In genomic region chr1:40096977-40097782, GRCh38 we compare ENCODE assay signal across 1 cellular context.
A peak's percentile ranks its signal among the peaks of the same experiment; 100 is the strongest.
TF ChIP-seq lines count a peak whose summit lies in the region.

TSS of gene PPT1 (minus strand) at chr1:40097252. CDS start at chr1:40097238, 14 bp downstream.

TF ChIP-seq in K562, 482 proteins besides CTCF, POLR2A, EP300 and RAD21 (continued from another document and continues in another):
- TF ChIP-seq, protein P1, sequence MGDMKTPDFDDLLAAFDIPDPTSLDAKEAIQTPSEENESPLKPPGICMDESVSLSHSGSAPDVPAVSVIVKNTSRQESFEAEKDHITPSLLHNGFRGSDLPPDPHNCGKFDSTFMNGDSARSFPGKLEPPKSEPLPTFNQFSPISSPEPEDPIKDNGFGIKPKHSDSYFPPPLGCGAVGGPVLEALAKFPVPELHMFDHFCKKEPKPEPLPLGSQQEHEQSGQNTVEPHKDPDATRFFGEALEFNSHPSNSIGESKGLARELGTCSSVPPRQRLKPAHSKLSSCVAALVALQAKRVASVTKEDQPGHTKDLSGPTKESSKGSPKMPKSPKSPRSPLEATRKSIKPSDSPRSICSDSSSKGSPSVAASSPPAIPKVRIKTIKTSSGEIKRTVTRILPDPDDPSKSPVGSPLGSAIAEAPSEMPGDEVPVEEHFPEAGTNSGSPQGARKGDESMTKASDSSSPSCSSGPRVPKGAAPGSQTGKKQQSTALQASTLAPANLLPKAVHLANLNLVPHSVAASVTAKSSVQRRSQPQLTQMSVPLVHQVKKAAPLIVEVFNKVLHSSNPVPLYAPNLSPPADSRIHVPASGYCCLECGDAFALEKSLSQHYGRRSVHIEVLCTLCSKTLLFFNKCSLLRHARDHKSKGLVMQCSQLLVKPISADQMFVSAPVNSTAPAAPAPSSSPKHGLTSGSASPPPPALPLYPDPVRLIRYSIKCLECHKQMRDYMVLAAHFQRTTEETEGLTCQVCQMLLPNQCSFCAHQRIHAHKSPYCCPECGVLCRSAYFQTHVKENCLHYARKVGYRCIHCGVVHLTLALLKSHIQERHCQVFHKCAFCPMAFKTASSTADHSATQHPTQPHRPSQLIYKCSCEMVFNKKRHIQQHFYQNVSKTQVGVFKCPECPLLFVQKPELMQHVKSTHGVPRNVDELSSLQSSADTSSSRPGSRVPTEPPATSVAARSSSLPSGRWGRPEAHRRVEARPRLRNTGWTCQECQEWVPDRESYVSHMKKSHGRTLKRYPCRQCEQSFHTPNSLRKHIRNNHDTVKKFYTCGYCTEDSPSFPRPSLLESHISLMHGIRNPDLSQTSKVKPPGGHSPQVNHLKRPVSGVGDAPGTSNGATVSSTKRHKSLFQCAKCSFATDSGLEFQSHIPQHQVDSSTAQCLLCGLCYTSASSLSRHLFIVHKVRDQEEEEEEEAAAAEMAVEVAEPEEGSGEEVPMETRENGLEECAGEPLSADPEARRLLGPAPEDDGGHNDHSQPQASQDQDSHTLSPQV (IDR thresholded peaks at IDR 0.05) = peak; percentile 90
- TF ChIP-seq YY1 (IDR thresholded peaks at IDR 0.05; ENCODE audit: borderline replicate concordance in 1 of 3, control insufficient read depth in 1 of 3, extremely low read depth in 1 of 3, insufficient read depth in 3 of 3, insufficient read length in 1 of 3, insufficient replicate concordance in 2 of 3, low read depth in 1 of 3, low read length in 2 of 3) = peak; percentile 87 to 99 (median 96)
- TF ChIP-seq, protein P2, sequence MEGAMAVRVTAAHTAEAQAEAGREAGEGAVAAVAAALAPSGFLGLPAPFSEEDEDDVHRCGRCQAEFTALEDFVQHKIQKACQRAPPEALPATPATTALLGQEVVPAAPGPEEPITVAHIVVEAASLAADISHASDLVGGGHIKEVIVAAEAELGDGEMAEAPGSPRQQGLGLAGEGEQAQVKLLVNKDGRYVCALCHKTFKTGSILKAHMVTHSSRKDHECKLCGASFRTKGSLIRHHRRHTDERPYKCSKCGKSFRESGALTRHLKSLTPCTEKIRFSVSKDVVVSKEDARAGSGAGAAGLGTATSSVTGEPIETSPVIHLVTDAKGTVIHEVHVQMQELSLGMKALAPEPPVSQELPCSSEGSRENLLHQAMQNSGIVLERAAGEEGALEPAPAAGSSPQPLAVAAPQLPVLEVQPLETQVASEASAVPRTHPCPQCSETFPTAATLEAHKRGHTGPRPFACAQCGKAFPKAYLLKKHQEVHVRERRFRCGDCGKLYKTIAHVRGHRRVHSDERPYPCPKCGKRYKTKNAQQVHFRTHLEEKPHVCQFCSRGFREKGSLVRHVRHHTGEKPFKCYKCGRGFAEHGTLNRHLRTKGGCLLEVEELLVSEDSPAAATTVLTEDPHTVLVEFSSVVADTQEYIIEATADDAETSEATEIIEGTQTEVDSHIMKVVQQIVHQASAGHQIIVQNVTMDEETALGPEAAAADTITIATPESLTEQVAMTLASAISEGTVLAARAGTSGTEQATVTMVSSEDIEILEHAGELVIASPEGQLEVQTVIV (CRISPR knock-in tag; IDR thresholded peaks at IDR 0.05; ENCODE audit: borderline replicate concordance) = no peak
- no peak for TF ChIP-seq PHF21A (IDR thresholded peaks at IDR 0.05; ENCODE audit: borderline replicate concordance, low read depth)
- TF ChIP-seq, protein P3, sequence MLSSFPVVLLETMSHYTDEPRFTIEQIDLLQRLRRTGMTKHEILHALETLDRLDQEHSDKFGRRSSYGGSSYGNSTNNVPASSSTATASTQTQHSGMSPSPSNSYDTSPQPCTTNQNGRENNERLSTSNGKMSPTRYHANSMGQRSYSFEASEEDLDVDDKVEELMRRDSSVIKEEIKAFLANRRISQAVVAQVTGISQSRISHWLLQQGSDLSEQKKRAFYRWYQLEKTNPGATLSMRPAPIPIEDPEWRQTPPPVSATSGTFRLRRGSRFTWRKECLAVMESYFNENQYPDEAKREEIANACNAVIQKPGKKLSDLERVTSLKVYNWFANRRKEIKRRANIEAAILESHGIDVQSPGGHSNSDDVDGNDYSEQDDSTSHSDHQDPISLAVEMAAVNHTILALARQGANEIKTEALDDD (IDR thresholded peaks at IDR 0.05) = no peak
- no peak for TF ChIP-seq MBD1 (CRISPR knock-in tag; IDR thresholded peaks at IDR 0.05)
- TF ChIP-seq, protein P4, sequence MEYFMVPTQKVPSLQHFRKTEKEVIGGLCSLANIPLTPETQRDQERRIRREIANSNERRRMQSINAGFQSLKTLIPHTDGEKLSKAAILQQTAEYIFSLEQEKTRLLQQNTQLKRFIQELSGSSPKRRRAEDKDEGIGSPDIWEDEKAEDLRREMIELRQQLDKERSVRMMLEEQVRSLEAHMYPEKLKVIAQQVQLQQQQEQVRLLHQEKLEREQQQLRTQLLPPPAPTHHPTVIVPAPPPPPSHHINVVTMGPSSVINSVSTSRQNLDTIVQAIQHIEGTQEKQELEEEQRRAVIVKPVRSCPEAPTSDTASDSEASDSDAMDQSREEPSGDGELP (CRISPR knock-in tag; IDR thresholded peaks at IDR 0.05; ENCODE audit: borderline replicate concordance) = peak; percentile 93
- no peak for TF ChIP-seq GABPA (tag; conservative IDR thresholded peaks at IDR 0.05; ENCODE audit: low read depth)
- TF ChIP-seq ZNF408 (CRISPR knock-in tag; IDR thresholded peaks at IDR 0.05; ENCODE audit: low read depth) = no peak
- no peak for TF ChIP-seq BRF2 (IDR thresholded peaks at IDR 0.05; ENCODE audit: borderline replicate concordance, insufficient read depth, insufficient read length)
- TF ChIP-seq, protein P5, sequence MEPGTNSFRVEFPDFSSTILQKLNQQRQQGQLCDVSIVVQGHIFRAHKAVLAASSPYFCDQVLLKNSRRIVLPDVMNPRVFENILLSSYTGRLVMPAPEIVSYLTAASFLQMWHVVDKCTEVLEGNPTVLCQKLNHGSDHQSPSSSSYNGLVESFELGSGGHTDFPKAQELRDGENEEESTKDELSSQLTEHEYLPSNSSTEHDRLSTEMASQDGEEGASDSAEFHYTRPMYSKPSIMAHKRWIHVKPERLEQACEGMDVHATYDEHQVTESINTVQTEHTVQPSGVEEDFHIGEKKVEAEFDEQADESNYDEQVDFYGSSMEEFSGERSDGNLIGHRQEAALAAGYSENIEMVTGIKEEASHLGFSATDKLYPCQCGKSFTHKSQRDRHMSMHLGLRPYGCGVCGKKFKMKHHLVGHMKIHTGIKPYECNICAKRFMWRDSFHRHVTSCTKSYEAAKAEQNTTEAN (CRISPR knock-in tag; IDR thresholded peaks at IDR 0.05) = peak; percentile 95
- TF ChIP-seq SRSF9 (IDR thresholded peaks at IDR 0.05; ENCODE audit: borderline replicate concordance, low read depth, low read length) = no peak
- TF ChIP-seq, protein P6, sequence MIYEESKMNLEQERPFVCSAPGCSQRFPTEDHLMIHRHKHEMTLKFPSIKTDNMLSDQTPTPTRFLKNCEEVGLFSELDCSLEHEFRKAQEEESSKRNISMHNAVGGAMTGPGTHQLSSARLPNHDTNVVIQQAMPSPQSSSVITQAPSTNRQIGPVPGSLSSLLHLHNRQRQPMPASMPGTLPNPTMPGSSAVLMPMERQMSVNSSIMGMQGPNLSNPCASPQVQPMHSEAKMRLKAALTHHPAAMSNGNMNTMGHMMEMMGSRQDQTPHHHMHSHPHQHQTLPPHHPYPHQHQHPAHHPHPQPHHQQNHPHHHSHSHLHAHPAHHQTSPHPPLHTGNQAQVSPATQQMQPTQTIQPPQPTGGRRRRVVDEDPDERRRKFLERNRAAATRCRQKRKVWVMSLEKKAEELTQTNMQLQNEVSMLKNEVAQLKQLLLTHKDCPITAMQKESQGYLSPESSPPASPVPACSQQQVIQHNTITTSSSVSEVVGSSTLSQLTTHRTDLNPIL (CRISPR knock-in tag; IDR thresholded peaks at IDR 0.05) = no peak
- TF ChIP-seq ZNF253 (CRISPR knock-in tag; conservative IDR thresholded peaks at IDR 0.05) = no peak
- TF ChIP-seq BRF1 (IDR thresholded peaks at IDR 0.05; ENCODE audit: borderline replicate concordance, extremely low read depth, insufficient read length) = no peak
- TF ChIP-seq HDAC2 (IDR thresholded peaks at IDR 0.05) = peak; percentile 94
- TF ChIP-seq TOE1 (IDR thresholded peaks at IDR 0.05; ENCODE audit: borderline replicate concordance) = peak; percentile 98
- TF ChIP-seq TOE1 (CRISPR knock-in tag; IDR thresholded peaks at IDR 0.05; ENCODE audit: borderline replicate concordance, low read depth) = peak; percentile 90; the same call in 1 of the 2 replicates
- TF ChIP-seq NFYB (IDR thresholded peaks at IDR 0.05; ENCODE audit: extremely low read depth, insufficient read length) = no peak
- TF ChIP-seq, protein P7, sequence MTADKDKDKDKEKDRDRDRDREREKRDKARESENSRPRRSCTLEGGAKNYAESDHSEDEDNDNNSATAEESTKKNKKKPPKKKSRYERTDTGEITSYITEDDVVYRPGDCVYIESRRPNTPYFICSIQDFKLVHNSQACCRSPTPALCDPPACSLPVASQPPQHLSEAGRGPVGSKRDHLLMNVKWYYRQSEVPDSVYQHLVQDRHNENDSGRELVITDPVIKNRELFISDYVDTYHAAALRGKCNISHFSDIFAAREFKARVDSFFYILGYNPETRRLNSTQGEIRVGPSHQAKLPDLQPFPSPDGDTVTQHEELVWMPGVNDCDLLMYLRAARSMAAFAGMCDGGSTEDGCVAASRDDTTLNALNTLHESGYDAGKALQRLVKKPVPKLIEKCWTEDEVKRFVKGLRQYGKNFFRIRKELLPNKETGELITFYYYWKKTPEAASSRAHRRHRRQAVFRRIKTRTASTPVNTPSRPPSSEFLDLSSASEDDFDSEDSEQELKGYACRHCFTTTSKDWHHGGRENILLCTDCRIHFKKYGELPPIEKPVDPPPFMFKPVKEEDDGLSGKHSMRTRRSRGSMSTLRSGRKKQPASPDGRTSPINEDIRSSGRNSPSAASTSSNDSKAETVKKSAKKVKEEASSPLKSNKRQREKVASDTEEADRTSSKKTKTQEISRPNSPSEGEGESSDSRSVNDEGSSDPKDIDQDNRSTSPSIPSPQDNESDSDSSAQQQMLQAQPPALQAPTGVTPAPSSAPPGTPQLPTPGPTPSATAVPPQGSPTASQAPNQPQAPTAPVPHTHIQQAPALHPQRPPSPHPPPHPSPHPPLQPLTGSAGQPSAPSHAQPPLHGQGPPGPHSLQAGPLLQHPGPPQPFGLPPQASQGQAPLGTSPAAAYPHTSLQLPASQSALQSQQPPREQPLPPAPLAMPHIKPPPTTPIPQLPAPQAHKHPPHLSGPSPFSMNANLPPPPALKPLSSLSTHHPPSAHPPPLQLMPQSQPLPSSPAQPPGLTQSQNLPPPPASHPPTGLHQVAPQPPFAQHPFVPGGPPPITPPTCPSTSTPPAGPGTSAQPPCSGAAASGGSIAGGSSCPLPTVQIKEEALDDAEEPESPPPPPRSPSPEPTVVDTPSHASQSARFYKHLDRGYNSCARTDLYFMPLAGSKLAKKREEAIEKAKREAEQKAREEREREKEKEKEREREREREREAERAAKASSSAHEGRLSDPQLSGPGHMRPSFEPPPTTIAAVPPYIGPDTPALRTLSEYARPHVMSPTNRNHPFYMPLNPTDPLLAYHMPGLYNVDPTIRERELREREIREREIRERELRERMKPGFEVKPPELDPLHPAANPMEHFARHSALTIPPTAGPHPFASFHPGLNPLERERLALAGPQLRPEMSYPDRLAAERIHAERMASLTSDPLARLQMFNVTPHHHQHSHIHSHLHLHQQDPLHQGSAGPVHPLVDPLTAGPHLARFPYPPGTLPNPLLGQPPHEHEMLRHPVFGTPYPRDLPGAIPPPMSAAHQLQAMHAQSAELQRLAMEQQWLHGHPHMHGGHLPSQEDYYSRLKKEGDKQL (CRISPR knock-in tag; IDR thresholded peaks at IDR 0.05; ENCODE audit: borderline replicate concordance) = peak; percentile 99
- no peak for TF ChIP-seq NCOA4 (IDR thresholded peaks at IDR 0.05; ENCODE audit: partially characterized antibody)
- TF ChIP-seq RBFOX2 (IDR thresholded peaks at IDR 0.05; ENCODE audit: low read depth, low read length) = peak; percentile 98
- TF ChIP-seq JUND (IDR thresholded peaks at IDR 0.05; ENCODE audit: borderline replicate concordance, low read depth, low read length) = 0 out of 2 replicates have a peak, but pooled peaks have one; percentile 23
- TF ChIP-seq JUND (tag; IDR thresholded peaks at IDR 0.05; ENCODE audit: borderline replicate concordance, low read depth, low read length) = no peak; the same call in 2 of the 3 replicates
- TF ChIP-seq KDM5B (IDR thresholded peaks at IDR 0.05; ENCODE audit: insufficient replicate concordance, low read depth, low read length) = peak; percentile 97
- peak; percentile 91 for TF ChIP-seq TAF7 (tag; IDR thresholded peaks at IDR 0.05)
- TF ChIP-seq, protein P8, sequence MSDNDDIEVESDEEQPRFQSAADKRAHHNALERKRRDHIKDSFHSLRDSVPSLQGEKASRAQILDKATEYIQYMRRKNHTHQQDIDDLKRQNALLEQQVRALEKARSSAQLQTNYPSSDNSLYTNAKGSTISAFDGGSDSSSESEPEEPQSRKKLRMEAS (CRISPR knock-in tag; IDR thresholded peaks at IDR 0.05) = peak; percentile 100
- TF ChIP-seq ZNF197 (CRISPR knock-in tag; IDR thresholded peaks at IDR 0.05; ENCODE audit: low read depth) = no peak
- peak; percentile 99 for TF ChIP-seq ZNF232 (CRISPR knock-in tag; IDR thresholded peaks at IDR 0.05)
- 0 out of 4 replicates have a peak, but pooled peaks have one; percentile 39 to 56 for TF ChIP-seq UBTF (IDR thresholded peaks at IDR 0.05; ENCODE audit: borderline replicate concordance in 1 of 2, low read depth in 2 of 2, low read length in 2 of 2)
